ENCODE assay signal across 8 cellular contexts in the genomic region with DNA sequence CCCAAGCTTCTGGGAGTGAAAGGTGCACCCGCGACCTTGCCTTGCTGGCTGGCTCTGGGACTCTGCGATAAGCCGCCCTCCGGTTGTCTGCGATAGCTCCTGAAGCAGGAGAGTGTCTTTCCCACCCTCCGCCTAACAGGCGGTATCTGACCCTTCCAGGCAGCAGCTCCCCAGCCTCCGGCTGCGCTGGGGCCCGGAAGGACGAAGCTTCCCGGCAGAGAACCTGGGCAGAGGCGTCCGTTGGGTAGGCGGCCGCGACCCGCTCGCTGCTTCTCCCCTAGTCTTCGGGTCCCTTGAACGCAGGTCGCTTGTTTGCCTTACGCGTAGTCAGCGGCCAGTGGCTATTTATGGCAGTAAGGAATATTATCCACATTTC. TPM values are rescaled to one million over a fixed set of nuclear protein-coding genes. Genes with fewer than 3 reads are reported as not detected.
DNase-seq lines count a peak whose midpoint lies in the region; ATAC-seq and TF ChIP-seq lines count a peak whose summit lies in the region.

No MANE protein-coding gene starts in this region.

- H3K27me3 ChIP-seq in GM06990 (replicated peaks; ENCODE audit: control insufficient read depth, insufficient read depth, low read length), result no peaks in the 10 kb centered on the region
- H3K27me3 ChIP-seq in heart right ventricle, result no peaks in the 10 kb centered on the region

- intact Hi-C loops in heart right ventricle (cut with DNase I), result loop anchor here in 3 of 10 donors (10.0 kb wide), 2 partner anchors 139 to 149 kb away; no protein-coding TSS in a partner anchor

- WGBS in heart right ventricle, 2 donors, result 1 to 2% methylated on average over 26 of the region's 26 CpGs

- no peak for TF ChIP-seq CTCF in GM06990 (IDR thresholded peaks at IDR 0.05; ENCODE audit: insufficient read depth, low read length, poor library complexity, severe bottlenecking)
- no peak for TF ChIP-seq CTCF in heart right ventricle (IDR thresholded peaks at IDR 0.05)

- peak overlapping the region; percentile 92 to 98 for H3K4me3 Mint-ChIP-seq in activated T-cell treated with anti-CD3 and anti-CD28 coated beads, Interleukin-2, amount 50 U/mL, for 72 hours

- H3K36me3 ChIP-seq in GM06990 (ENCODE audit: control insufficient read depth, insufficient read depth, low read length), result no peaks in the 10 kb centered on the region; the same call in 1 of the 2 replicates
- peaks cover 0 to 16% (median 0%) of the 10 kb centered on the region in 9 donors for H3K36me3 ChIP-seq in heart right ventricle

- peak overlapping the region; percentile 83 for H3K4me3 ChIP-seq in GM06990 (replicated peaks; ENCODE audit: low read depth, low read length)
- H3K4me3 ChIP-seq in heart right ventricle, result peak overlapping the region; percentile 61 to 89 (median 78)

- peak; percentile 31 for ATAC-seq in GM21526 (IDR thresholded peaks at IDR 0.05; ENCODE audit: low FRiP score, unreplicated experiment)
- ATAC-seq in activated T-cell treated with anti-CD3 and anti-CD28 coated beads, Interleukin-2, amount 50 U/mL, for 72 hours (replicated peaks in 1 of 2), result peak; percentile 23 to 30
- ATAC-seq in heart right ventricle, result peak; percentile 23 to 77 (median 50)

- H3K9me3 Mint-ChIP-seq in activated T-cell treated with anti-CD3 and anti-CD28 coated beads, Interleukin-2, amount 50 U/mL, for 72 hours, result peaks cover 0 to 2% of the 10 kb centered on the region in 2 donors

- no peaks in the 10 kb centered on the region for H3K27me3 Mint-ChIP-seq in activated T-cell treated with anti-CD3 and anti-CD28 coated beads, Interleukin-2, amount 50 U/mL, for 72 hours (ENCODE audit: low read depth)

- peaks cover 82% of the 10 kb centered on the region for H3K4me1 Mint-ChIP-seq in activated T-cell treated with anti-CD3 and anti-CD28 coated beads, Interleukin-2, amount 50 U/mL, for 72 hours (ENCODE audit: low read depth)

- H3K9me3 ChIP-seq in heart right ventricle, result no peaks in the 10 kb centered on the region

- peaks cover 0 to 35% (median 22%) of the 10 kb centered on the region in 9 donors for H3K4me1 ChIP-seq in heart right ventricle

- H3K36me3 Mint-ChIP-seq in activated T-cell treated with anti-CD3 and anti-CD28 coated beads, Interleukin-2, amount 50 U/mL, for 72 hours (ENCODE audit: insufficient read depth in 2 of 2), result peaks cover 0 to 19% of the 10 kb centered on the region in 2 donors

- DNase-seq in GM06990 (ENCODE audit: extremely low read depth, insufficient read length), result no peak
- DNase-seq in HS-27A (ENCODE audit: low read depth), result peak; percentile 20
- DNase-seq in activated T-cell treated with anti-CD3 and anti-CD28 coated beads, Interleukin-2, amount 50 U/mL, for 72 hours, result no peak
- no peak for DNase-seq in heart right ventricle
- peak; percentile 8 for DNase-seq in renal cortical epithelial cell (ENCODE audit: low read depth)
- DNase-seq in Ammon's horn (ENCODE audit: low spot score), result no peak
- DNase-seq in activated effector memory CD4-positive, alpha-beta T cell treated with anti-CD3 and anti-CD28 coated beads, Interleukin-2, amount 50 U/mL, for 16 hours, result no peak

- peak overlapping the region; percentile 100 for H3K27ac Mint-ChIP-seq in activated T-cell treated with anti-CD3 and anti-CD28 coated beads, Interleukin-2, amount 50 U/mL, for 72 hours

- H3K27ac ChIP-seq in heart right ventricle, result peak overlapping the region; percentile 88 to 98 (median 96)

RNA-seq across cellular contexts. Expression of gene RHBDD1, which starts 0.4 kb away (rescaled TPM):
- total RNA-seq in activated T-cell treated with anti-CD3 and anti-CD28 coated beads, Interleukin-2, amount 50 U/mL, for 72 hours, result 10 to 100 TPM; 47.2 to 49.4 TPM
- total RNA-seq in heart right ventricle, result 10 to 100 TPM; 28.3 to 57.1 (median 39.1) TPM
- 1 to 10 TPM; 4.5 to 7.0 TPM for polyA plus RNA-seq in heart right ventricle
- 15.3 and 31.3 TPM in 2 replicates for total RNA-seq in renal cortical epithelial cell

RNA-seq across cellular contexts. Expression of gene IRS1, which starts 35.8 kb away (rescaled TPM):
- total RNA-seq in activated T-cell treated with anti-CD3 and anti-CD28 coated beads, Interleukin-2, amount 50 U/mL, for 72 hours, result 1 to 10 TPM; 2.8 to 4.6 TPM
- total RNA-seq in heart right ventricle (10 to 100 TPM; 12.7 to 20.2 (median 15.1) TPM), renal cortical epithelial cell (7.3 and 34.0 TPM in 2 replicates)
- 1 to 10 TPM; 2.2 to 5.6 TPM for polyA plus RNA-seq in heart right ventricle

Comparison
In these comparisons a context has a peak if more than half of its experiments do, and no peak if none do; other contexts are left out.
1. DNase-seq: peak in HS-27A (single experiment) and renal cortical epithelial cell (single experiment); none in GM06990 (single experiment), activated T-cell treated with anti-CD3 and anti-CD28 coated beads, Interleukin-2, amount 50 U/mL, for 72 hours (0 of 2), heart right ventricle (0 of 2), Ammon's horn (single experiment) and activated effector memory CD4-positive, alpha-beta T cell treated with anti-CD3 and anti-CD28 coated beads, Interleukin-2, amount 50 U/mL, for 16 hours (single experiment).
2. Peak in every context shown above with its lines, with median percentiles within 50 percentile points of each other: ATAC-seq.